Comparison of ENCODE assay signal across 1 cellular context in the genomic region with DNA sequence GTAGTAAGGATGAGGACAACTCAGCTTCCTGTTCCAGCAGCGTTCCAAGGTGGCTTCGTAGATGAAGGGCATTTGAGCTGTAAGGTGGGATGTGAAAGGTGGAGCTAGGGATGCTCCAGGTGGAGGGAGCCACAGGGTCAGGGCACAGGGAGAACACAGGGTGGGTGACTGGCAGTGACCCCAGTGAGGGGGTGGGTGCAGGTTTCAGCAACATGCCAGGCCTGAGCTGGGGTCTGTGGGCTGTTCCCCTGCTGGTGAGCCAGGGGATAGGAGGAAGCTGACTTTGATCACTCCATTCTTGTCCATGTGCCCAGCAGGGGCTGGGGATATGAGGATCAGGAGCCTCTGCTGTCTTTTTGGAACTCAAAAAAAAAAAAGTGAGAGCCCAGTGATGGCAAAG.
TF ChIP-seq lines count a peak whose summit lies in the region.

No MANE protein-coding gene starts in this region.

TF ChIP-seq in WTC11, 78 proteins besides CTCF, POLR2A, EP300 and RAD21 (continued from another document):
- TF ChIP-seq E2F4 (CRISPR knock-in tag; IDR thresholded peaks at IDR 0.05; ENCODE audit: borderline replicate concordance, low read depth) = no peak
- TF ChIP-seq, protein P1, sequence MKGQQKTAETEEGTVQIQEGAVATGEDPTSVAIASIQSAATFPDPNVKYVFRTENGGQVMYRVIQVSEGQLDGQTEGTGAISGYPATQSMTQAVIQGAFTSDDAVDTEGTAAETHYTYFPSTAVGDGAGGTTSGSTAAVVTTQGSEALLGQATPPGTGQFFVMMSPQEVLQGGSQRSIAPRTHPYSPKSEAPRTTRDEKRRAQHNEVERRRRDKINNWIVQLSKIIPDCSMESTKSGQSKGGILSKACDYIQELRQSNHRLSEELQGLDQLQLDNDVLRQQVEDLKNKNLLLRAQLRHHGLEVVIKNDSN (CRISPR knock-in tag; IDR thresholded peaks at IDR 0.05) = no peak
